In genomic region chr3:122188758-122189157, GRCh38 we compare ENCODE assay signal across 23 cellular contexts. TPM values are rescaled to one million over a fixed set of nuclear protein-coding genes. Genes with fewer than 3 reads are reported as not detected.
"Had no signal": no experiment of that assay in that cellular context is flagged by ENCODE, and none has a peak within 500 bp of the region (broad histone marks: within the 10 kb centered on the region; RNA-seq: fewer than 3 reads in every experiment).

No MANE protein-coding gene starts in this region.

- DNase-seq: activated CD4-positive, alpha-beta T cell treated with anti-CD3 and anti-CD28 coated beads for 36 hours; activated CD4-positive, alpha-beta T cell treated with anti-CD3 and anti-CD28 coated beads, Interleukin-2, amount 50 U/mL, for 1 hour; activated CD8-positive, alpha-beta memory T cell treated with anti-CD3 and anti-CD28 coated beads, Interleukin-2, amount 50 U/mL, for 48 hours; activated CD8-positive, alpha-beta T cell treated with anti-CD3 and anti-CD28 coated beads, Interleukin-2, amount 10 ng/mL, durations not matched to agents 7 days and 5 days; activated effector memory CD4-positive, alpha-beta T cell treated with Interleukin-2 at 50 U/mL for 16 hours; activated naive CD4-positive, alpha-beta T cell; activated T-cell treated with anti-CD3 and anti-CD28 coated beads, Interleukin-2, amount 50 U/mL, for 1 hour; aorta; IMR-90; KBM-7; NCI-H1048; NCI-H446; NCI-H524; NCI-H82; Peyer's patch; Right ventricle myocardium superior; SJCRH30; SK-N-SH; T-helper 1 cell had no signal

- H3K4me1 ChIP-seq: SJCRH30 had no signal

- H3K9me2 ChIP-seq: SK-N-SH had no signal

- H3K36me3 ChIP-seq: Peyer's patch, SJCRH30 had no signal

- H3K4me3 ChIP-seq: Peyer's patch, SJCRH30 had no signal

- H3K4me2 ChIP-seq: SK-N-SH had no signal

- H3K9me3 ChIP-seq: Peyer's patch, SJCRH30, SK-N-SH had no signal

- H3K27ac ChIP-seq: Peyer's patch, RWPE1, SJCRH30, VCaP had no signal

- H3K27me3 ChIP-seq: SJCRH30 had no signal

RNA-seq across cellular contexts. Expression of gene CASR, which starts 5.3 kb away (rescaled TPM):
- total RNA-seq: activated CD8-positive, alpha-beta T cell treated with anti-CD3 and anti-CD28 coated beads, Interleukin-2, amount 10 ng/mL, durations not matched to agents 7 days and 5 days; aorta; IMR-90; LHCN-M2; M059J; Right ventricle myocardium superior; SJCRH30 had no signal
- polyA plus RNA-seq: aorta, IMR-90, SK-N-SH had no signal
